ENCODE assay signal across 5 cellular contexts in genomic region chr14:24012736-24013273, GRCh38. TPM values are rescaled to one million over a fixed set of nuclear protein-coding genes. Genes with fewer than 3 reads are reported as not detected.
"Had no signal": no experiment of that assay in that cellular context is flagged by ENCODE, and none has a peak within 500 bp of the region (broad histone marks: within the 10 kb centered on the region; RNA-seq: fewer than 3 reads in every experiment).

No MANE protein-coding gene starts in this region.

RNA-seq across cellular contexts. Expression of gene CARMIL3, which starts 39.0 kb away (rescaled TPM):
- total RNA-seq: ascending aorta had no signal

RNA-seq across cellular contexts. Expression of gene CPNE6, which starts 58.6 kb away (rescaled TPM):
- total RNA-seq: activated T-helper 1 cell treated with anti-CD3 and anti-CD28 coated beads, Interleukin-12 subunit alpha, Interleukin-12 subunit beta, Interleukin-2, Interleukin-4 antibody, amounts not matched to agents 30 ng/mL and 10 ng/mL and 1 ng/mL, durations not matched to agents 14 hours and 24 hours and 36 hours; ascending aorta; Right ventricle myocardium inferior; T-helper 1 cell treated with Interleukin-12 subunit alpha and Interleukin-12 subunit beta and Interleukin-4 antibody, amounts not matched to agents 30 ng/mL and 1 ng/mL, for 36 hours had no signal
- polyA plus RNA-seq: SK-N-SH had no signal
